In genomic region chr7:83610649-83611304, GRCh38 we compare ENCODE assay signal across 2 cellular contexts.
TF ChIP-seq lines count a peak whose summit lies in the region.

No MANE protein-coding gene starts in this region.

TF ChIP-seq in GM23338, 12 proteins besides CTCF, POLR2A, EP300 and RAD21:
- TF ChIP-seq NANOG (IDR thresholded peaks at IDR 0.05; ENCODE audit: borderline replicate concordance) (peak; percentile 17; the same call in 1 of the 2 replicates), ZNF462 (CRISPR knock-in tag; IDR thresholded peaks at IDR 0.05) (peak; percentile 41; the same call in 1 of the 2 replicates), POLR2AphosphoS5 (IDR thresholded peaks at IDR 0.05; ENCODE audit: low read depth) (no peak)

TF ChIP-seq in H1, 55 proteins besides CTCF, POLR2A, EP300 and RAD21:
- peak; percentile 29; the same call in 1 of the 2 replicates for TF ChIP-seq TEAD4 (IDR thresholded peaks at IDR 0.05; ENCODE audit: low read depth, low read length)
- TF ChIP-seq JUND (IDR thresholded peaks at IDR 0.05; ENCODE audit: low read length): peak; percentile 69; the same call in 1 of the 2 replicates
- no peak for TF ChIP-seq SIX5 (IDR thresholded peaks at IDR 0.05; ENCODE audit: low read depth, low read length)
- no peak for TF ChIP-seq EGR1 (IDR thresholded peaks at IDR 0.05; ENCODE audit: borderline replicate concordance, low read depth, low read length)
